10 cellular contexts compared by ENCODE assay signal in the genomic region with DNA sequence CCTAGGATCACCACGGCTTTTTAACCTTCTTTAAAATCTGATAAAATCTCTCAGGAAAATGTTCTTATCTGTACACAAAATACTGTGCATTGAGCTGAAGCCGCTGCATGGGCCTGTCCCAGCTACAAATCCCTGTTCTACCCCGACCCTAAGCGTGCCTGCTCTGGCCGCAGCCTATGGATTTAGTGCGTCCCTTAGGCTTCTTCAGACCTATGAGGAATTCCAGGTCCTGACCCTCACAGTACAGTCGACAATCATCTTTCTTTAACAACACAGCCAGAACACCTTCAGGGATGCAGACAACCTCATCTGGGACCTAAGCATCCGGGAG. TPM values are rescaled to one million over a fixed set of nuclear protein-coding genes. Genes with fewer than 3 reads are reported as not detected.
DNase-seq lines count a peak whose midpoint lies in the region; ATAC-seq and TF ChIP-seq lines count a peak whose summit lies in the region.
"Had no signal": no experiment of that assay in that cellular context is flagged by ENCODE, and none has a peak within 500 bp of the region (broad histone marks: within the 10 kb centered on the region; RNA-seq: fewer than 3 reads in every experiment).

No MANE protein-coding gene starts in this region.

- peak overlapping the region; percentile 34 for H3K27ac ChIP-seq in angular gyrus (ENCODE audit: low read depth, low read length)

- TF ChIP-seq CTCF in Calu3 (IDR thresholded peaks at IDR 0.05; ENCODE audit: unreplicated experiment) = no peak
- TF ChIP-seq CTCF in nephron progenitor cell (IDR thresholded peaks at IDR 0.05) = no peak
- no peak for TF ChIP-seq CTCF in GM20000 (IDR thresholded peaks at IDR 0.05; ENCODE audit: extremely low read depth, missing control alignments)

- intact Hi-C loops in Calu3 (cut with micrococcal nuclease; ENCODE audit: unreplicated experiment) = loop anchor here (2.0 kb wide), 1 partner anchor 29 kb away; the partner anchor contains the start of gene SF3B6

- CTCF ChIA-PET in Calu3 (lab: Charles Lee) = interaction anchor here (0.5 to 1.8 kb wide), 6 partner anchors 18 to 248 kb away, joined by 3 to 13 read pairs (median 6); partner anchors contain the start of genes ATAD2B, SF3B6 and TP53I3

- H3K27ac Mint-ChIP-seq in Calu3 (ENCODE audit: unreplicated experiment) (peak overlapping the region; percentile 50), nephron progenitor cell (peak overlapping the region; percentile 20)

- peak; percentile 0 for ATAC-seq in HG03135 (IDR thresholded peaks at IDR 0.05; ENCODE audit: unreplicated experiment)

- peaks cover 9% of the 10 kb centered on the region for H3K4me1 Mint-ChIP-seq in Calu3 (ENCODE audit: low read depth, unreplicated experiment)
- peaks cover 26% of the 10 kb centered on the region for H3K4me1 Mint-ChIP-seq in nephron progenitor cell

- no TSS peak for BruUV-seq in Calu3 (replicated peaks; lab: Mats Ljungman, UMichigan)

- no peak for DNase-seq in Calu3
- no peak for DNase-seq in nephron progenitor cell
- no peak for DNase-seq in AG08396 (ENCODE audit: low spot score)
- no peak for DNase-seq in stimulated activated CD4-positive, alpha-beta T cell treated with anti-CD3 and anti-CD28 coated beads, Interleukin-15, amount 100 ng/mL, for 24 hours
- DNase-seq in AG08395 (ENCODE audit: low spot score) = no peak
- no peak for DNase-seq in GM20000 (ENCODE audit: low spot score)

- H3K36me3 Mint-ChIP-seq in Calu3 (ENCODE audit: insufficient read depth, unreplicated experiment) = peaks cover 34% of the 10 kb centered on the region
- H3K36me3 Mint-ChIP-seq in nephron progenitor cell (ENCODE audit: low read depth) = peaks cover 8% of the 10 kb centered on the region

- H3K27me3 Mint-ChIP-seq in Calu3 (ENCODE audit: unreplicated experiment) = no peaks in the 10 kb centered on the region
- peaks cover 2% of the 10 kb centered on the region for H3K27me3 Mint-ChIP-seq in nephron progenitor cell (ENCODE audit: low read depth, poor library complexity)

- H3K4me3 Mint-ChIP-seq in Calu3 (ENCODE audit: low read depth, unreplicated experiment) (peak overlapping the region; percentile 88), nephron progenitor cell (peak overlapping the region; percentile 95)

- H3K9me3 Mint-ChIP-seq in Calu3 (ENCODE audit: low read depth, unreplicated experiment) (no peaks in the 10 kb centered on the region), nephron progenitor cell (no peaks in the 10 kb centered on the region)

RNA-seq across cellular contexts. Expression of gene WDCP, which starts 0.5 kb away (rescaled TPM):
- total RNA-seq in Calu3 (2022) = 13.4 and 17.2 TPM in 2 replicates

RNA-seq across cellular contexts. Expression of gene FKBP1B, which starts 1.9 kb away (rescaled TPM):
- 5.9 and 8.2 TPM in 2 replicates for total RNA-seq in Calu3 (2022)
- total RNA-seq: NCI-H460 had no signal

RNA-seq across cellular contexts. Expression of gene SF3B6, which starts 28.5 kb away (rescaled TPM):
- total RNA-seq in Calu3 (2022) = 112 and 125 TPM in 2 replicates

RNA-seq across cellular contexts. Expression of gene TP53I3, which starts 37.0 kb away (rescaled TPM):
- total RNA-seq in Calu3 (2022) = 13.9 TPM in 2 replicates

RNA-seq across cellular contexts. Expression of gene MFSD2B, which starts 37.8 kb away (rescaled TPM):
- 0.37 TPM in 1 of 2 replicates, not detected in the other for total RNA-seq in Calu3 (2022)
- total RNA-seq: myocyte had no signal
